In the genomic region with DNA sequence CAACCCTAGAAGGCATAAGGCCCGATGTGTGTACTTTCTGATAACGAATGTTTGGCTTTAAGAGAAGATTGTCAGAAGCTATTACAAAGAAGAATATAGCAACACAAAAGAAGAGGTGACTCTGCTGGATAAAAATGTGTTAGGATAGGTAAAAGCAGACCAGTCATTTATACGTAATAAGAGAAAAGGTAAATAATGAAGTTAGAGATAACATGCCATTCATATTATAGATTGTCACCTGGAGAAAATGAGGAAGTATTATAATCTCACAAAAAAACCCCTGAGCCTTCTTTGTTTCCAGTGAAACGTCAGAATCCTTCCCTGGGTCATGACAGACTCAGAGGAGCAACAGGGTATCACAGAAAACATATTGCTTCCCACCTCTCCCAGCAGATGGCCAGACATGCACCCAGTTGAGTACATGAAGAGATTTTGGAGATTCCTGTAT, we compare ENCODE assay signal across 14 cellular contexts. TPM values are rescaled to one million over a fixed set of nuclear protein-coding genes. Genes with fewer than 3 reads are reported as not detected.
DNase-seq lines count a peak whose midpoint lies in the region; ATAC-seq and TF ChIP-seq lines count a peak whose summit lies in the region.
"Had no signal": no experiment of that assay in that cellular context is flagged by ENCODE, and none has a peak within 500 bp of the region (broad histone marks: within the 10 kb centered on the region; RNA-seq: fewer than 3 reads in every experiment).

No MANE protein-coding gene starts in this region.

- TF ChIP-seq POLR2A in adrenal gland (IDR thresholded peaks at IDR 0.05): no peak

- H3K36me3 Mint-ChIP-seq in glutamatergic neuron (ENCODE audit: unreplicated experiment): no peaks in the 10 kb centered on the region

- H3K27ac ChIP-seq in ACC112 (ENCODE audit: low read depth, low read length) (peak overlapping the region; percentile 23), adrenal gland (peak overlapping the region in 3 of 5 donors; percentile 13 to 66 (median 64))
- H3K27ac ChIP-seq: HL-60, KMS-11 had no signal

- H3K27ac Mint-ChIP-seq in glutamatergic neuron (ENCODE audit: unreplicated experiment): peak overlapping the region; percentile 67
- H3K27ac Mint-ChIP-seq: nephron progenitor cell had no signal

- no peak overlapping the region for H2AFZ ChIP-seq in ACC112 (ENCODE audit: low read length, unreplicated experiment)

- H3K79me2 ChIP-seq in ACC112 (ENCODE audit: control insufficient read depth, insufficient read depth, low read length, unreplicated experiment): peaks cover 43% of the 10 kb centered on the region

- no peak overlapping the region for H3K4me3 Mint-ChIP-seq in glutamatergic neuron (ENCODE audit: unreplicated experiment)
- H3K4me3 Mint-ChIP-seq: nephron progenitor cell, WTC11 had no signal

- H3K9me3 Mint-ChIP-seq in glutamatergic neuron (ENCODE audit: unreplicated experiment): no peaks in the 10 kb centered on the region
- H3K9me3 Mint-ChIP-seq: nephron progenitor cell, WTC11 had no signal

- DNase-seq in NCI-H146 (lab: John Stamatoyannopoulos, UW) (peak; percentile 100), adrenal gland (no peak), glutamatergic neuron (no peak), AML-193 (lab: John Stamatoyannopoulos, UW) (no peak), GM19240 (ENCODE audit: insufficient read length, low spot score) (no peak), SHP77 treated with DMSO at 0.1 percent for 48 hours (lab: John Stamatoyannopoulos, UW) (no peak)
- DNase-seq: NCI-H1105 treated with DMSO at 0.1 percent for 48 hours, NCI-H510A, nephron progenitor cell had no signal

- H3K4me3 ChIP-seq in ACC112 (ENCODE audit: low read depth, low read length) (no peak overlapping the region), adrenal gland (no peak overlapping the region)

- peaks cover 27% of the 10 kb centered on the region for H3K4me1 Mint-ChIP-seq in glutamatergic neuron (ENCODE audit: low read depth, unreplicated experiment)

- 69 to 75% (median 74%) methylated on average over 4 of the region's 4 CpGs for WGBS in adrenal gland, 4 donors

- TF ChIP-seq CTCF in adrenal gland (IDR thresholded peaks at IDR 0.05): no peak
- no peak for TF ChIP-seq CTCF in glutamatergic neuron (IDR thresholded peaks at IDR 0.05; ENCODE audit: partially characterized antibody, unreplicated experiment)

- no peak for ATAC-seq in HG03342 (IDR thresholded peaks at IDR 0.05; ENCODE audit: unreplicated experiment)
- ATAC-seq: WTC11 had no signal

- H3K27me3 Mint-ChIP-seq in glutamatergic neuron (ENCODE audit: unreplicated experiment): no peaks in the 10 kb centered on the region

- no peaks in the 10 kb centered on the region for H3K9me3 ChIP-seq in adrenal gland (replicated peaks in 1 of 3)

- H3K4me1 ChIP-seq in ACC112 (ENCODE audit: control insufficient read depth, insufficient read depth, low read length, unreplicated experiment): peaks cover 52% of the 10 kb centered on the region
- H3K4me1 ChIP-seq in adrenal gland (replicated peaks in 1 of 2): peaks cover 26 to 29% of the 10 kb centered on the region in 2 donors

- H3K27me3 ChIP-seq in ACC112 (ENCODE audit: insufficient read depth, low read length): no peaks in the 10 kb centered on the region
- H3K27me3 ChIP-seq in adrenal gland: no peaks in the 10 kb centered on the region

- intact Hi-C loops in adrenal gland (cut with DNase I): no loop called here

- H3K36me3 ChIP-seq in ACC112 (ENCODE audit: insufficient read depth, low read length) (0 out of 2 replicates have a peak, but pooled peaks cover 4% of the 10 kb centered on the region), adrenal gland (replicated peaks in 1 of 2) (no peaks in the 10 kb centered on the region)

RNA-seq across cellular contexts. Expression of gene PPFIA1, which starts 36.1 kb away (rescaled TPM):
- 10 to 100 TPM; 25.8 to 58.6 (median 41.6) TPM for total RNA-seq in adrenal gland
- polyA plus RNA-seq in adrenal gland: 10 to 100 TPM; 28.9 to 33.1 (median 32.9) TPM
- 98.6 TPM for total RNA-seq in glutamatergic neuron (ENCODE audit: unreplicated experiment)
